22 cellular contexts compared by ENCODE assay signal in genomic region chr18:58657081-58657480, GRCh38. TPM values are rescaled to one million over a fixed set of nuclear protein-coding genes. Genes with fewer than 3 reads are reported as not detected.
DNase-seq lines count a peak whose midpoint lies in the region; ATAC-seq and TF ChIP-seq lines count a peak whose summit lies in the region.
"Had no signal": no experiment of that assay in that cellular context is flagged by ENCODE, and none has a peak within 500 bp of the region (broad histone marks: within the 10 kb centered on the region; RNA-seq: fewer than 3 reads in every experiment).

No MANE protein-coding gene starts in this region.

- H3K9me3 Mint-ChIP-seq in activated naive CD4-positive, alpha-beta T cell treated with anti-CD3 and anti-CD28 coated beads, Interleukin-2, amount 10 ng/mL, durations not matched to agents 7 days and 5 days, result peaks cover 34% of the 10 kb centered on the region
- H3K9me3 Mint-ChIP-seq in dendritic cell treated with granulocyte-macrophage colony-stimulating factor and Interleukin-4, amounts not matched to agents 40 ng/mL and 50 ng/mL, for 4 days, result peaks cover 10% of the 10 kb centered on the region
- peaks cover 9 to 20% of the 10 kb centered on the region in 2 donors for H3K9me3 Mint-ChIP-seq in stimulated activated naive B cell treated with anti-CD40 and anti-IgM and Interleukin-4, amounts not matched to agents 10 μg/mL and 1 μg/mL and 100 μg/mL, for 72 hours

- no peak for TF ChIP-seq POLR2A in upper lobe of left lung (IDR thresholded peaks at IDR 0.05)

- H2AFZ ChIP-seq in KMS-11 (ENCODE audit: low read depth), result no peak overlapping the region
- H2AFZ ChIP-seq: GM23248 had no signal

- H3K27ac ChIP-seq in KMS-11 (no peak overlapping the region), upper lobe of left lung (no peak overlapping the region)
- H3K27ac ChIP-seq: epithelial cell of prostate, GM23248 had no signal

- H3K4me3 Mint-ChIP-seq in activated naive CD4-positive, alpha-beta T cell treated with anti-CD3 and anti-CD28 coated beads, Interleukin-2, amount 10 ng/mL, durations not matched to agents 7 days and 5 days, result no peak overlapping the region
- H3K4me3 Mint-ChIP-seq in dendritic cell treated with granulocyte-macrophage colony-stimulating factor and Interleukin-4, amounts not matched to agents 40 ng/mL and 50 ng/mL, for 4 days, result no peak overlapping the region
- H3K4me3 Mint-ChIP-seq in stimulated activated naive B cell treated with anti-CD40 and anti-IgM and Interleukin-4, amounts not matched to agents 10 μg/mL and 1 μg/mL and 100 μg/mL, for 72 hours, result peak overlapping the region in 1 of 2 donors; percentile 52
- H3K4me3 Mint-ChIP-seq: activated CD8-positive, alpha-beta memory T cell treated with anti-CD3 and anti-CD28 coated beads, Interleukin-2, amount 10 ng/mL, durations not matched to agents 7 days and 5 days; type B pancreatic cell had no signal

- no peaks in the 10 kb centered on the region for H3K27me3 Mint-ChIP-seq in activated naive CD4-positive, alpha-beta T cell treated with anti-CD3 and anti-CD28 coated beads, Interleukin-2, amount 10 ng/mL, durations not matched to agents 7 days and 5 days
- peaks cover 1% of the 10 kb centered on the region for H3K27me3 Mint-ChIP-seq in dendritic cell treated with granulocyte-macrophage colony-stimulating factor and Interleukin-4, amounts not matched to agents 40 ng/mL and 50 ng/mL, for 4 days
- no peaks in the 10 kb centered on the region for H3K27me3 Mint-ChIP-seq in stimulated activated naive B cell treated with anti-CD40 and anti-IgM and Interleukin-4, amounts not matched to agents 10 μg/mL and 1 μg/mL and 100 μg/mL, for 72 hours
- H3K27me3 Mint-ChIP-seq: activated CD8-positive, alpha-beta memory T cell treated with anti-CD3 and anti-CD28 coated beads, Interleukin-2, amount 10 ng/mL, durations not matched to agents 7 days and 5 days; activated naive CD8-positive, alpha-beta T cell; type B pancreatic cell had no signal

- DNase-seq in activated naive CD4-positive, alpha-beta T cell treated with anti-CD3 and anti-CD28 coated beads, Interleukin-2, amount 10 ng/mL, durations not matched to agents 7 days and 5 days, result no peak
- DNase-seq in activated naive CD4-positive, alpha-beta T cell treated with Interleukin-2 at 50 U/mL for 16 hours, result no peak
- DNase-seq in stimulated activated naive B cell treated with anti-CD40 and anti-IgM and Interleukin-4, amounts not matched to agents 10 μg/mL and 1 μg/mL and 100 μg/mL, for 72 hours, result no peak
- DNase-seq in upper lobe of left lung (no peak), omental fat pad (ENCODE audit: low spot score) (no peak)
- DNase-seq: activated CD4-positive, CD25-positive, alpha-beta regulatory T cell treated with anti-CD3 and anti-CD28 coated beads, Interleukin-2, amount 50 U/mL, for 72 hours; activated CD8-positive, alpha-beta memory T cell treated with anti-CD3 and anti-CD28 coated beads, Interleukin-2, amount 10 ng/mL, durations not matched to agents 7 days and 5 days; DMS 273 treated with DMSO at 0.1 percent for 48 hours; foreskin fibroblast; GM23248; midbrain; NCI-H1694; NCI-H69; posterior cingulate gyrus had no signal

- CTCF ChIA-PET in activated naive CD4-positive, alpha-beta T cell treated with anti-CD3 and anti-CD28 coated beads, Interleukin-2, amount 10 ng/mL, durations not matched to agents 7 days and 5 days (lab: Charles Lee), result no interaction called here

- H3K4me2 ChIP-seq in KMS-11, result peak overlapping the region; percentile 64; the same call in 1 of the 2 replicates

- 0 out of 2 replicates have a peak, but pooled peaks cover 5% of the 10 kb centered on the region for H3K79me2 ChIP-seq in KMS-11 (ENCODE audit: insufficient read depth, low read depth)

- H4K20me1 ChIP-seq in KMS-11 (ENCODE audit: insufficient read depth), result no peaks in the 10 kb centered on the region

- no peaks in the 10 kb centered on the region for H3K9me3 ChIP-seq in upper lobe of left lung

- H3K4me3 ChIP-seq in KMS-11 (IDR thresholded peaks at IDR 0.05; ENCODE audit: insufficient read depth, low read depth, low read length), result no peak overlapping the region
- H3K4me3 ChIP-seq in upper lobe of left lung, result no peak overlapping the region
- H3K4me3 ChIP-seq: GM23248 had no signal

- H3K4me1 Mint-ChIP-seq in activated naive CD4-positive, alpha-beta T cell treated with anti-CD3 and anti-CD28 coated beads, Interleukin-2, amount 10 ng/mL, durations not matched to agents 7 days and 5 days, result peaks cover 84% of the 10 kb centered on the region
- H3K4me1 Mint-ChIP-seq in dendritic cell treated with granulocyte-macrophage colony-stimulating factor and Interleukin-4, amounts not matched to agents 40 ng/mL and 50 ng/mL, for 4 days (ENCODE audit: low read depth), result peaks cover 34% of the 10 kb centered on the region
- H3K4me1 Mint-ChIP-seq in stimulated activated naive B cell treated with anti-CD40 and anti-IgM and Interleukin-4, amounts not matched to agents 10 μg/mL and 1 μg/mL and 100 μg/mL, for 72 hours, result peaks cover 55 to 90% of the 10 kb centered on the region in 2 donors

- TF ChIP-seq CTCF in KMS-11 (conservative IDR thresholded peaks at IDR 0.05; ENCODE audit: low read depth, low read length), result no peak
- TF ChIP-seq CTCF in upper lobe of left lung (IDR thresholded peaks at IDR 0.05), result no peak
- TF ChIP-seq CTCF in omental fat pad (IDR thresholded peaks at IDR 0.05), result no peak

- intact Hi-C loops in dendritic cell treated with granulocyte-macrophage colony-stimulating factor and Interleukin-4, amounts not matched to agents 40 ng/mL and 50 ng/mL, for 4 days (cut with micrococcal nuclease), result no loop called here

- H3K4me1 ChIP-seq in KMS-11 (ENCODE audit: low read depth, poor library complexity, severe bottlenecking), result peaks cover 68% of the 10 kb centered on the region
- peaks cover 0 to 13% (median 6%) of the 10 kb centered on the region in 4 donors for H3K4me1 ChIP-seq in upper lobe of left lung

- no peak for ATAC-seq in stimulated activated naive B cell treated with anti-CD40 and anti-IgM and Interleukin-4, amounts not matched to agents 10 μg/mL and 1 μg/mL and 100 μg/mL, for 72 hours (replicated peaks)
- ATAC-seq in GM21390 (IDR thresholded peaks at IDR 0.05; ENCODE audit: unreplicated experiment) (no peak), upper lobe of left lung (ENCODE audit: low FRiP score in 2 of 2) (no peak), omental fat pad (ENCODE audit: low FRiP score) (no peak)
- ATAC-seq: sciatic nerve, SK-N-SH treated with all-trans-retinoic acid at 6 μM for 48 hours had no signal

- no peak overlapping the region for H3K9ac ChIP-seq in KMS-11
- H3K9ac ChIP-seq: GM23248 had no signal

- H3K27me3 ChIP-seq in KMS-11 (ENCODE audit: insufficient read depth, low read depth) (no peaks in the 10 kb centered on the region), upper lobe of left lung (no peaks in the 10 kb centered on the region)

- no peak for TF ChIP-seq EP300 in upper lobe of left lung (IDR thresholded peaks at IDR 0.05)

- H3K36me3 Mint-ChIP-seq in activated naive CD4-positive, alpha-beta T cell treated with anti-CD3 and anti-CD28 coated beads, Interleukin-2, amount 10 ng/mL, durations not matched to agents 7 days and 5 days, result peaks cover 61% of the 10 kb centered on the region
- H3K36me3 Mint-ChIP-seq in dendritic cell treated with granulocyte-macrophage colony-stimulating factor and Interleukin-4, amounts not matched to agents 40 ng/mL and 50 ng/mL, for 4 days (ENCODE audit: low read depth), result no peaks in the 10 kb centered on the region
- H3K36me3 Mint-ChIP-seq in stimulated activated naive B cell treated with anti-CD40 and anti-IgM and Interleukin-4, amounts not matched to agents 10 μg/mL and 1 μg/mL and 100 μg/mL, for 72 hours, result peaks cover 22 to 33% of the 10 kb centered on the region in 2 donors
- H3K36me3 Mint-ChIP-seq: type B pancreatic cell had no signal

- H3K36me3 ChIP-seq in KMS-11 (ENCODE audit: insufficient read depth), result no peaks in the 10 kb centered on the region
- H3K36me3 ChIP-seq in upper lobe of left lung, result no peaks in the 10 kb centered on the region

- H3K27ac Mint-ChIP-seq in activated naive CD4-positive, alpha-beta T cell treated with anti-CD3 and anti-CD28 coated beads, Interleukin-2, amount 10 ng/mL, durations not matched to agents 7 days and 5 days, result peak overlapping the region; percentile 95
- peak overlapping the region; percentile 73 for H3K27ac Mint-ChIP-seq in dendritic cell treated with granulocyte-macrophage colony-stimulating factor and Interleukin-4, amounts not matched to agents 40 ng/mL and 50 ng/mL, for 4 days
- H3K27ac Mint-ChIP-seq in stimulated activated naive B cell treated with anti-CD40 and anti-IgM and Interleukin-4, amounts not matched to agents 10 μg/mL and 1 μg/mL and 100 μg/mL, for 72 hours, result peak overlapping the region; percentile 96
- H3K27ac Mint-ChIP-seq: type B pancreatic cell had no signal

- 94 to 96% methylated on average over 2 of the region's 2 CpGs for WGBS in upper lobe of left lung, 2 donors

RNA-seq across cellular contexts. Expression of gene MALT1, which starts 14.2 kb away (rescaled TPM):
- total RNA-seq in upper lobe of left lung, result 10 to 100 TPM; 17.1 to 29.3 (median 24.6) TPM
- 10 to 100 TPM; 18.5 to 45.6 (median 30.1) TPM for total RNA-seq in omental fat pad

RNA-seq across cellular contexts. Expression of gene ALPK2, which starts 28.2 kb away (rescaled TPM):
- 1 to 10 TPM in 2 of 6 donors, under 1 TPM in 3, not detected in 1; 0.07 to 1.7 (median 0.34) TPM for total RNA-seq in upper lobe of left lung
- under 1 TPM in 3 of 4 donors, not detected in 1; 0.13 to 0.74 (median 0.24) TPM for total RNA-seq in omental fat pad
